Comparison of ENCODE assay signal across 15 cellular contexts in the genomic region with DNA sequence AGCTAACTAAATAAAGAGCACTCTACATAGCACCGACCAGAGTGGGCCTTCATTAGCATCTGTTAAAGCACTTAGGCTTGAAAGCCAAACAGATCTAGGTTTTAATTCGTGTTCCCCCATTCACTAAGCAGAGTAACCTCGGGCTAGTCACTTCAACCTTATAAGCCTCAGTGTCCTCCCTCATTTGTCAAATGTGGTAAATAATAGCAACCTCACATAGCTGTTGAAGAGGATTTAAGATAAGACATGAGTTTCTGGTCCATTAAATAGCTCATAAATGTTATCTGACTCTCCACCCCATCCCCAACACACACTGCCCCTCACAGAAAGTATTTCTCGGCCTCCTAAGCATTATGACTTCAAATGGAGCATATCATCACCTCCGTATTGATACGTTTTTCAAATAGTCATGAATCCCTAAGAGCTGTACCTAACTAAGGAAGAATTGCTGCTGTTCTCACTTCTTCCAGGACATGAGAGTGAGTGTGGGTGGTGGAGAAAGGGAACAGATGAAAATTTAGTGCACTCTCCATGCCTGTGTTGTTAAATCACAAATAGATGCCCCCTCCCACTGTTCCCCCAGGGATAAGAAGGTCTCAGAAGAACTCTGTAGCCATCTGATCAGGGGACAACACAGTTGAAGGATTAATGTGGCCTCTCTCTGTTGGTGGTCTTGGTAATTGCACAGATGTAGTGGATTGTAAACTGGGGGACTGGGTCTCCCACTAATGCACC. TPM values are rescaled to one million over a fixed set of nuclear protein-coding genes. Genes with fewer than 3 reads are reported as not detected.
DNase-seq lines count a peak whose midpoint lies in the region; ATAC-seq and TF ChIP-seq lines count a peak whose summit lies in the region.
"Had no signal": no experiment of that assay in that cellular context is flagged by ENCODE, and none has a peak within 500 bp of the region (broad histone marks: within the 10 kb centered on the region; RNA-seq: fewer than 3 reads in every experiment).

No MANE protein-coding gene starts in this region.

- TF ChIP-seq CTCF in heart left ventricle (IDR thresholded peaks at IDR 0.05) = no peak
- TF ChIP-seq CTCF in neural progenitor cell (IDR thresholded peaks at IDR 0.05) = no peak
- no peak for TF ChIP-seq CTCF in CD14-positive monocyte (IDR thresholded peaks at IDR 0.05)

- H3K4me3 Mint-ChIP-seq in neural progenitor cell (no peak overlapping the region), CD14-positive monocyte (no peak overlapping the region)
- H3K4me3 Mint-ChIP-seq: CD4-positive, alpha-beta T cell; T-helper 17 cell had no signal

- H3K36me3 Mint-ChIP-seq in neural progenitor cell = peaks cover 37% of the 10 kb centered on the region
- H3K36me3 Mint-ChIP-seq in CD14-positive monocyte = peaks cover 0 to 23% of the 10 kb centered on the region in 2 donors

- H3K9me3 Mint-ChIP-seq in neural progenitor cell = no peaks in the 10 kb centered on the region
- peaks cover 0 to 2% (median 0%) of the 10 kb centered on the region in 7 donors for H3K9me3 Mint-ChIP-seq in CD14-positive monocyte
- H3K9me3 Mint-ChIP-seq: CD4-positive, alpha-beta T cell had no signal

- peaks cover 21% of the 10 kb centered on the region for H4K20me1 ChIP-seq in neural progenitor cell (ENCODE audit: low read depth)

- H3K27ac ChIP-seq in heart left ventricle (peak overlapping the region in 9 of 12 donors; percentile 8 to 49 (median 28)), right cardiac atrium (ENCODE audit: low read length) (no peak overlapping the region), neural progenitor cell (no peak overlapping the region)
- H3K27ac ChIP-seq: PC-9 had no signal

- H3K27me3 Mint-ChIP-seq in neural progenitor cell (ENCODE audit: insufficient read depth, low read depth) = no peaks in the 10 kb centered on the region
- H3K27me3 Mint-ChIP-seq in CD14-positive monocyte (ENCODE audit: low read depth in 3 of 3) = peaks cover 3 to 26% (median 18%) of the 10 kb centered on the region in 3 donors
- H3K27me3 Mint-ChIP-seq: CD4-positive, alpha-beta T cell had no signal

- DNase-seq in heart left ventricle (no peak), right cardiac atrium (no peak), HAP-1 (ENCODE audit: low spot score in 2 of 2) (peak; percentile 45 to 81), SK-N-DZ (ENCODE audit: low spot score) (peak; percentile 44), neural progenitor cell (ENCODE audit: low spot score) (no peak), CD14-positive monocyte (ENCODE audit: low spot score) (no peak)
- DNase-seq in effector CD8-positive, alpha-beta T cell (lab: John Stamatoyannopoulos, UW) = no peak
- DNase-seq: ACHN; Calu3; CD4-positive, alpha-beta T cell; KBM-7; NCI-H1048; PC-9; T-helper 17 cell had no signal

- no peak overlapping the region for H3K9ac ChIP-seq in neural progenitor cell

- no peak overlapping the region for H2AFZ ChIP-seq in neural progenitor cell (replicated peaks)
- H2AFZ ChIP-seq: PC-9 had no signal

- no peak overlapping the region for H3K4me3 ChIP-seq in heart left ventricle
- no peak overlapping the region for H3K4me3 ChIP-seq in right cardiac atrium (ENCODE audit: low read length)
- no peak overlapping the region for H3K4me3 ChIP-seq in HAP-1
- no peak overlapping the region for H3K4me3 ChIP-seq in neural progenitor cell
- H3K4me3 ChIP-seq: PC-9 had no signal

- in situ Hi-C loops in HAP-1 (cut with MboI; ENCODE audit: low sequenced_read_pairs) = no loop called here

- no peak for TF ChIP-seq POLR2A in heart left ventricle (IDR thresholded peaks at IDR 0.05)

- peaks cover 44% of the 10 kb centered on the region for H3K4me1 Mint-ChIP-seq in neural progenitor cell
- H3K4me1 Mint-ChIP-seq in CD14-positive monocyte = peaks cover 4% of the 10 kb centered on the region
- H3K4me1 Mint-ChIP-seq: T-helper 17 cell had no signal

- ATAC-seq in heart left ventricle (no peak), right cardiac atrium (no peak), HG03442 (IDR thresholded peaks at IDR 0.05; ENCODE audit: unreplicated experiment) (no peak)
- ATAC-seq: T-helper 17 cell had no signal

- peaks cover 15 to 100% (median 96%) of the 10 kb centered on the region in 12 donors for H3K4me1 ChIP-seq in heart left ventricle
- H3K4me1 ChIP-seq in right cardiac atrium (ENCODE audit: control insufficient read depth, insufficient read depth, low read length) = peaks cover 37% of the 10 kb centered on the region
- peaks cover 65% of the 10 kb centered on the region for H3K4me1 ChIP-seq in HAP-1
- H3K4me1 ChIP-seq in neural progenitor cell = peaks cover 46% of the 10 kb centered on the region

- H3K27ac Mint-ChIP-seq in neural progenitor cell (no peak overlapping the region), CD14-positive monocyte (no peak overlapping the region)
- H3K27ac Mint-ChIP-seq: CD4-positive, alpha-beta T cell; T-helper 17 cell had no signal

- 43 to 59% (median 49%) methylated on average over 6 of the region's 6 CpGs for WGBS in heart left ventricle, 4 donors
- 45% methylated on average over 6 of the region's 6 CpGs for WGBS in right cardiac atrium

- peaks cover 0 to 10% (median 0%) of the 10 kb centered on the region in 9 donors for H3K27me3 ChIP-seq in heart left ventricle
- no peaks in the 10 kb centered on the region for H3K27me3 ChIP-seq in right cardiac atrium (ENCODE audit: control insufficient read depth, insufficient read depth)
- no peaks in the 10 kb centered on the region for H3K27me3 ChIP-seq in HAP-1 (ENCODE audit: low read depth)
- H3K27me3 ChIP-seq in neural progenitor cell = no peaks in the 10 kb centered on the region

- peak overlapping the region; percentile 46 for H3K4me2 ChIP-seq in neural progenitor cell
- H3K4me2 ChIP-seq: PC-9 had no signal

- intact Hi-C loops in heart left ventricle (cut with DNase I) (no loop called here), right cardiac atrium (cut with DNase I) (no loop called here), CD14-positive monocyte (cut with micrococcal nuclease) (no loop called here)

- no peaks in the 10 kb centered on the region for H3F3A ChIP-seq in neural progenitor cell (ENCODE audit: low read depth)

- H3K79me2 ChIP-seq in neural progenitor cell (ENCODE audit: low read depth) = peaks cover 99% of the 10 kb centered on the region

- no peaks in the 10 kb centered on the region for H3K9me3 ChIP-seq in heart left ventricle
- no peaks in the 10 kb centered on the region for H3K9me3 ChIP-seq in right cardiac atrium (ENCODE audit: control insufficient read depth, low read length)
- no peaks in the 10 kb centered on the region for H3K9me3 ChIP-seq in HAP-1
- H3K9me3 ChIP-seq in neural progenitor cell (ENCODE audit: low read depth) = no peaks in the 10 kb centered on the region

- peaks cover 0 to 55% (median 41%) of the 10 kb centered on the region in 9 donors for H3K36me3 ChIP-seq in heart left ventricle
- no peaks in the 10 kb centered on the region for H3K36me3 ChIP-seq in HAP-1 (replicated peaks)
- peaks cover 4% of the 10 kb centered on the region for H3K36me3 ChIP-seq in neural progenitor cell

RNA-seq across cellular contexts. Expression of gene PLPP3, which starts 47.6 kb away (rescaled TPM):
- total RNA-seq in heart left ventricle (100 to 1,000 TPM in 4 of 9 donors, 10 to 100 TPM in 5; 75.8 to 221 (median 97.8) TPM), right cardiac atrium (100 to 1,000 TPM in 1 of 4 donors, 10 to 100 TPM in 3; 85.4 to 120 (median 94.6) TPM), neural progenitor cell (ENCODE audit: low replicate concordance) (28.5 and 32.8 TPM in 2 replicates)
- polyA plus RNA-seq in heart left ventricle (10 to 100 TPM; 17.1 to 89.6 TPM), right cardiac atrium (47.7 TPM), CD14-positive monocyte (under 1 TPM in 1 of 2 donors, not detected in 1; 0.21 TPM)
- polyA plus RNA-seq in SK-N-DZ (2014; cell fraction: cytosol; rRNA removed) = 4.7 and 5.0 TPM in 2 replicates
- 2.2 and 2.4 TPM in 2 replicates for polyA plus RNA-seq in SK-N-DZ (2014; cell fraction: nucleus; rRNA removed)
- total RNA-seq: CD4-positive, alpha-beta T cell had no signal

Comparison
In these comparisons a context has a peak if more than half of its experiments do, and no peak if none do; other contexts are left out.
1. H3K27ac ChIP-seq: peak in heart left ventricle (9 of 12); none in right cardiac atrium (single experiment) and neural progenitor cell (single experiment).
2. DNase-seq: peak in HAP-1 (2 of 2) and SK-N-DZ (single experiment); none in heart left ventricle (0 of 5), right cardiac atrium (0 of 3), neural progenitor cell (single experiment), effector CD8-positive, alpha-beta T cell (single experiment) and CD14-positive monocyte (single experiment).